8 cellular contexts compared by ENCODE assay signal in genomic region chr6:121436966-121437756, GRCh38. TPM values are rescaled to one million over a fixed set of nuclear protein-coding genes. Genes with fewer than 3 reads are reported as not detected.
DNase-seq lines count a peak whose midpoint lies in the region; ATAC-seq and TF ChIP-seq lines count a peak whose summit lies in the region.

No MANE protein-coding gene starts in this region.

- peak overlapping the region; percentile 96 for H3K4me3 Mint-ChIP-seq in HFFc6

- ATAC-seq in upper lobe of left lung (ENCODE audit: low FRiP score in 2 of 2) = peak; percentile 58 to 74
- no peak for ATAC-seq in GM18858 (IDR thresholded peaks at IDR 0.05; ENCODE audit: unreplicated experiment)

- DNase-seq in HFFc6 (peak; percentile 21), esophagus muscularis mucosa (ENCODE audit: extremely low spot score) (no peak), upper lobe of left lung (peak; percentile 33 to 88), KG1 (lab: John Stamatoyannopoulos, UW) (no peak), GM20000 (ENCODE audit: low spot score) (no peak)
- DNase-seq in activated CD4-positive, alpha-beta T cell treated with anti-CD3 and anti-CD28 coated beads, Interleukin-2, amount 50 U/mL, for 48 hours = peak; percentile 20 to 27

- H3K4me1 ChIP-seq in esophagus muscularis mucosa (peaks cover 0 to 55% (median 43%) of the 10 kb centered on the region in 4 donors), muscle layer of colon (ENCODE audit: insufficient read depth, low read length) (no peaks in the 10 kb centered on the region), upper lobe of left lung (peaks cover 0 to 16% (median 6%) of the 10 kb centered on the region in 4 donors)

- H3K4me1 Mint-ChIP-seq in HFFc6 (ENCODE audit: low read depth) = peaks cover 61% of the 10 kb centered on the region

- TF ChIP-seq CTCF in HFFc6 (IDR thresholded peaks at IDR 0.05) = no peak
- no peak for TF ChIP-seq CTCF in esophagus muscularis mucosa (IDR thresholded peaks at IDR 0.05)
- no peak for TF ChIP-seq CTCF in upper lobe of left lung (IDR thresholded peaks at IDR 0.05)
- TF ChIP-seq CTCF in GM20000 (IDR thresholded peaks at IDR 0.05; ENCODE audit: extremely low read depth, missing control alignments) = no peak

- intact Hi-C loops in esophagus muscularis mucosa (cut with DNase I) = loop anchor here (5.0 kb wide), 2 partner anchors 65 to 155 kb away; no protein-coding TSS in a partner anchor

- H3K9me3 Mint-ChIP-seq in HFFc6 = no peaks in the 10 kb centered on the region

- H3K36me3 Mint-ChIP-seq in HFFc6 (ENCODE audit: low read depth) = peaks cover 10% of the 10 kb centered on the region

- H3K27ac Mint-ChIP-seq in HFFc6 = peak overlapping the region; percentile 96

- H3K27me3 Mint-ChIP-seq in HFFc6 (ENCODE audit: insufficient read depth) = peaks cover 2% of the 10 kb centered on the region; the same call in 1 of the 2 replicates

- H3K27ac ChIP-seq in esophagus muscularis mucosa (replicated peaks in 1 of 4) (peak overlapping the region; percentile 87 to 94 (median 92)), muscle layer of colon (ENCODE audit: low read depth, low read length) (peak overlapping the region; percentile 63), upper lobe of left lung (peak overlapping the region; percentile 84 to 92 (median 89))

- under 1% methylated on average over 36 of the region's 41 CpGs for WGBS in esophagus muscularis mucosa
- WGBS in upper lobe of left lung, 2 donors = 1 to 2% methylated on average over 40 to 41 of the region's 41 CpGs

- no peaks in the 10 kb centered on the region for H3K9me3 ChIP-seq in esophagus muscularis mucosa
- H3K9me3 ChIP-seq in muscle layer of colon (ENCODE audit: low read length) = no peaks in the 10 kb centered on the region
- no peaks in the 10 kb centered on the region for H3K9me3 ChIP-seq in upper lobe of left lung

- H3K27me3 ChIP-seq in esophagus muscularis mucosa = no peaks in the 10 kb centered on the region
- peaks cover 32 to 41% of the 10 kb centered on the region in 2 donors for H3K27me3 ChIP-seq in muscle layer of colon (ENCODE audit: control insufficient read depth in 1 of 2, insufficient read depth in 2 of 2, low read length in 2 of 2)
- no peaks in the 10 kb centered on the region for H3K27me3 ChIP-seq in upper lobe of left lung

- peak overlapping the region; percentile 69 to 81 (median 72) for H3K4me3 ChIP-seq in esophagus muscularis mucosa
- peak overlapping the region; percentile 62 to 68 for H3K4me3 ChIP-seq in muscle layer of colon (ENCODE audit: low read depth in 1 of 2, low read length in 2 of 2)
- H3K4me3 ChIP-seq in upper lobe of left lung = peak overlapping the region; percentile 50 to 61 (median 56)

- no peak for TF ChIP-seq POLR2A in esophagus muscularis mucosa (IDR thresholded peaks at IDR 0.05; ENCODE audit: low read depth)
- no peak for TF ChIP-seq POLR2A in upper lobe of left lung (IDR thresholded peaks at IDR 0.05)

- no peak for TF ChIP-seq EP300 in esophagus muscularis mucosa (IDR thresholded peaks at IDR 0.05)
- TF ChIP-seq EP300 in upper lobe of left lung (IDR thresholded peaks at IDR 0.05) = no peak

- H3K9ac ChIP-seq in muscle layer of colon (ENCODE audit: low read length) = peak overlapping the region; percentile 46

- no peaks in the 10 kb centered on the region for H3K36me3 ChIP-seq in esophagus muscularis mucosa
- H3K36me3 ChIP-seq in muscle layer of colon (ENCODE audit: insufficient read depth, low read length) = no peaks in the 10 kb centered on the region
- no peaks in the 10 kb centered on the region for H3K36me3 ChIP-seq in upper lobe of left lung

RNA-seq across cellular contexts. Expression of gene GJA1, which starts 1.7 kb away (rescaled TPM):
- total RNA-seq in HFFc6 (2021; fragmentation: NEBNext Ultra II Directional; extraction: Animal tissue kit (Norgen Biotek cat#: 25700)) = 10 to 100 TPM; 80.6 to 96.4 (median 87.7) TPM
- 100 to 1,000 TPM; 240 to 502 (median 375) TPM for total RNA-seq in esophagus muscularis mucosa
- 100 to 1,000 TPM in 2 of 6 donors, 10 to 100 TPM in 4; 12.6 to 155 (median 87.8) TPM for total RNA-seq in upper lobe of left lung

Comparison
In these comparisons a context has a peak if more than half of its experiments do, and no peak if none do; other contexts are left out.
1. DNase-seq: peak in HFFc6 (single experiment), activated CD4-positive, alpha-beta T cell treated with anti-CD3 and anti-CD28 coated beads, Interleukin-2, amount 50 U/mL, for 48 hours (2 of 2) and upper lobe of left lung (2 of 2); none in esophagus muscularis mucosa (single experiment), KG1 (single experiment) and GM20000 (single experiment).
2. Peak in every context shown above with its lines, with median percentiles within 50 percentile points of each other: H3K27ac ChIP-seq and H3K4me3 ChIP-seq.